In genomic region chr15:75205064-75205395, GRCh38 we compare ENCODE assay signal across 13 cellular contexts. TPM values are rescaled to one million over a fixed set of nuclear protein-coding genes. Genes with fewer than 3 reads are reported as not detected.
A peak's percentile ranks its signal among the peaks of the same experiment; 100 is the strongest.
DNase-seq lines count a peak whose midpoint lies in the region; ATAC-seq, FAIRE-seq and TF ChIP-seq lines count a peak whose summit lies in the region.
"Had no signal": no experiment of that assay in that cellular context is flagged by ENCODE, and none has a peak within 500 bp of the region (broad histone marks: within the 10 kb centered on the region; RNA-seq: fewer than 3 reads in every experiment).

No MANE protein-coding gene starts in this region.

- TF ChIP-seq CTCF in Loucy (conservative IDR thresholded peaks at IDR 0.05; ENCODE audit: low read length) = no peak
- no peak for TF ChIP-seq CTCF in GM12878 (IDR thresholded peaks at IDR 0.05 in 2 of 3, conservative IDR thresholded peaks at IDR 0.05 in 1 of 3; ENCODE audit: control insufficient read depth in 2 of 3, extremely low read depth in 1 of 3, insufficient read depth in 1 of 3, low read depth in 3 of 3, low read length in 3 of 3)

- H3K9ac ChIP-seq in Loucy (ENCODE audit: low read depth, low read length, poor library complexity, severe bottlenecking) (peak overlapping the region; percentile 27), GM12878 (ENCODE audit: control insufficient read depth, insufficient read depth, low read length) (peak overlapping the region; percentile 48), trophoblast cell (ENCODE audit: low read length) (no peak overlapping the region)

- H2BK12ac ChIP-seq in trophoblast cell (ENCODE audit: low read length) = no peak overlapping the region

- SMC1A ChIA-PET in GM12878 (lab: Charles Lee; ENCODE audit: uncharacterized antibody, unreplicated experiment) = interaction anchor here (1.2 to 5.0 kb wide), 12 partner anchors 14 to 197 kb away, joined by 4 to 49 read pairs (median 8); no protein-coding TSS in a partner anchor

- H3K27ac Mint-ChIP-seq in activated CD4-positive, alpha-beta T cell treated with anti-CD3 and anti-CD28 coated beads, Interleukin-2, amount 10 ng/mL, durations not matched to agents 24 days and 14 days = peak overlapping the region; percentile 90

- no peak overlapping the region for H3K23ac ChIP-seq in trophoblast cell (ENCODE audit: low read length)

- H3K36me3 ChIP-seq in Loucy (ENCODE audit: insufficient read depth, low read length) (peaks cover 46% of the 10 kb centered on the region), GM12878 (ENCODE audit: control insufficient read depth in 2 of 2, insufficient read depth in 2 of 2, low read length in 1 of 2) (peaks cover 39 to 46% of the 10 kb centered on the region in 2 experiments), trophoblast cell (ENCODE audit: control insufficient read depth in 1 of 2, insufficient read depth in 2 of 2, low read length in 2 of 2) (peaks cover 29 to 42% of the 10 kb centered on the region in 2 experiments)

- peaks cover 98% of the 10 kb centered on the region for H3K79me2 ChIP-seq in Loucy (ENCODE audit: insufficient read depth, low read length)
- peaks cover 99% of the 10 kb centered on the region for H3K79me2 ChIP-seq in GM12878 (ENCODE audit: control insufficient read depth, insufficient read depth, low read length)
- peaks cover 14% of the 10 kb centered on the region for H3K79me2 ChIP-seq in trophoblast cell (ENCODE audit: control insufficient read depth, insufficient read depth, low read length, poor library complexity)

- H3K4me1 ChIP-seq in Loucy (ENCODE audit: insufficient read depth, low read length, poor library complexity, severe bottlenecking) (peaks cover 58% of the 10 kb centered on the region), GM12878 (ENCODE audit: control insufficient read depth, insufficient read depth, low read length) (peaks cover 27% of the 10 kb centered on the region), trophoblast cell (ENCODE audit: control insufficient read depth in 1 of 2, insufficient read depth in 2 of 2, low read length in 2 of 2) (peaks cover 18 to 23% of the 10 kb centered on the region in 2 experiments)

- H3K4me2 ChIP-seq in Loucy (ENCODE audit: low read depth, low read length, poor library complexity, severe bottlenecking) = peak overlapping the region; percentile 88
- peak overlapping the region; percentile 75 for H3K4me2 ChIP-seq in GM12878 (ENCODE audit: control insufficient read depth, insufficient read depth)
- H3K4me2 ChIP-seq in trophoblast cell (ENCODE audit: low read length) = no peak overlapping the region

- H2BK120ac ChIP-seq in trophoblast cell (ENCODE audit: insufficient read depth, low read length, poor library complexity) = no peak overlapping the region

- H3K79me1 ChIP-seq in trophoblast cell (ENCODE audit: low read length) = peaks cover 20% of the 10 kb centered on the region

- H2BK5ac ChIP-seq in trophoblast cell (ENCODE audit: low read depth, low read length, poor library complexity) = no peak overlapping the region

- no peak overlapping the region for H3K18ac ChIP-seq in trophoblast cell (ENCODE audit: low read length)

- peaks cover 46% of the 10 kb centered on the region for H3K4me1 Mint-ChIP-seq in activated CD4-positive, alpha-beta T cell treated with anti-CD3 and anti-CD28 coated beads, Interleukin-2, amount 10 ng/mL, durations not matched to agents 24 days and 14 days

- WGBS in GM12878 (ENCODE audit: insufficient coverage, insufficient replicate concordance, low lambda C conversion rate, missing lambda C conversion rate) = 31% methylated on average over 3 of the region's 3 CpGs
- WGBS in trophoblast cell (ENCODE audit: extremely low coverage, insufficient coverage, insufficient read length) = no CpG with 5 or more reads among the region's 3 CpGs

- H3K9me3 Mint-ChIP-seq in activated CD4-positive, alpha-beta T cell treated with anti-CD3 and anti-CD28 coated beads, Interleukin-2, amount 10 ng/mL, durations not matched to agents 24 days and 14 days = no peaks in the 10 kb centered on the region

- no peak for DNase-seq in activated CD4-positive, alpha-beta T cell treated with anti-CD3 and anti-CD28 coated beads, Interleukin-2, amount 10 ng/mL, durations not matched to agents 24 days and 14 days
- no peak for DNase-seq in activated CD4-positive, alpha-beta T cell treated with anti-CD3 and anti-CD28 coated beads for 4 hours
- DNase-seq in GM12878 (ENCODE audit: low read depth, low spot score) = no peak
- DNase-seq in trophoblast cell = no peak
- no peak for DNase-seq in NCI-H748 (lab: John Stamatoyannopoulos, UW; ENCODE audit: unreplicated experiment)
- no peak for DNase-seq in head of caudate nucleus
- DNase-seq: NCI-H1436 treated with DMSO at 0.1 percent for 48 hours had no signal

- TF ChIP-seq EP300 in GM12878 (IDR thresholded peaks at IDR 0.05; ENCODE audit: borderline replicate concordance in 1 of 2, control insufficient read depth in 1 of 2, low read depth in 2 of 2, low read length in 2 of 2) = no peak

- peak overlapping the region; percentile 59 for H3K4ac ChIP-seq in trophoblast cell (ENCODE audit: low read depth, low read length)

- no peaks in the 10 kb centered on the region for H3K27me3 Mint-ChIP-seq in activated CD4-positive, alpha-beta T cell treated with anti-CD3 and anti-CD28 coated beads, Interleukin-2, amount 10 ng/mL, durations not matched to agents 24 days and 14 days

- H3K27me3 ChIP-seq in Loucy (ENCODE audit: insufficient read depth, low read length, poor library complexity, severe bottlenecking) (no peaks in the 10 kb centered on the region), GM12878 (replicated peaks in 1 of 2; ENCODE audit: control insufficient read depth in 2 of 2, insufficient read depth in 2 of 2, low read length in 1 of 2) (no peaks in the 10 kb centered on the region), trophoblast cell (ENCODE audit: insufficient read depth, low read length) (no peaks in the 10 kb centered on the region)
- H3K27me3 ChIP-seq: upper lobe of left lung had no signal

- no peak for ATAC-seq in GM12878
- no peak for ATAC-seq in GM19328 (IDR thresholded peaks at IDR 0.05; ENCODE audit: unreplicated experiment)

- no peak overlapping the region for H4K91ac ChIP-seq in trophoblast cell (ENCODE audit: low read depth, low read length)

- intact Hi-C loops in activated CD4-positive, alpha-beta T cell treated with anti-CD3 and anti-CD28 coated beads, Interleukin-2, amount 10 ng/mL, durations not matched to agents 24 days and 14 days (cut with micrococcal nuclease) = no loop called here
- intact Hi-C loops in GM12878 (cut with micrococcal nuclease; ENCODE audit: unreplicated experiment) = loop anchor here (2.0 kb wide), 1 partner anchor 110 kb away; no protein-coding TSS in a partner anchor
- intact Hi-C loops in head of caudate nucleus (cut with DNase I) = loop anchor here (2.0 kb wide), 1 partner anchor 174 kb away; no protein-coding TSS in a partner anchor

- peaks cover 85% of the 10 kb centered on the region for H4K20me1 ChIP-seq in Loucy (ENCODE audit: insufficient read depth, low read length, poor library complexity, severe bottlenecking)
- peaks cover 43% of the 10 kb centered on the region for H4K20me1 ChIP-seq in GM12878 (ENCODE audit: control insufficient read depth, insufficient read depth)

- no TSS peak for BruUV-seq in GM12878 (replicated peaks; lab: Mats Ljungman, UMichigan)

- H4K12ac ChIP-seq in trophoblast cell (ENCODE audit: low read depth, low read length) = no peak overlapping the region

- H2AFZ ChIP-seq in Loucy (ENCODE audit: low read length) = no peak overlapping the region
- H2AFZ ChIP-seq in GM12878 (ENCODE audit: control insufficient read depth, low read depth, low read length) = no peak overlapping the region
- no peak overlapping the region for H2AFZ ChIP-seq in trophoblast cell (ENCODE audit: insufficient read depth, low read length, poor library complexity)

- no peak overlapping the region for H2AK5ac ChIP-seq in trophoblast cell (ENCODE audit: low read length)

- H3K9me2 ChIP-seq in Loucy (replicated peaks; ENCODE audit: low read depth, low read length) = no peaks in the 10 kb centered on the region

- POLR2A ChIA-PET in GM12878 (lab: Charles Lee) = interaction anchor here (0.6 to 4.0 kb wide), 5 partner anchors 14 to 168 kb away, joined by 3 to 51 read pairs (median 5); no protein-coding TSS in a partner anchor

- no peak overlapping the region for H3K14ac ChIP-seq in trophoblast cell (ENCODE audit: low read length)

- TF ChIP-seq RAD21 in GM12878 (IDR thresholded peaks at IDR 0.05; ENCODE audit: insufficient read depth, low read depth, low read length) = no peak

- peak overlapping the region; percentile 94 for H3K4me3 Mint-ChIP-seq in activated CD4-positive, alpha-beta T cell treated with anti-CD3 and anti-CD28 coated beads, Interleukin-2, amount 10 ng/mL, durations not matched to agents 24 days and 14 days

- in situ Hi-C loops in GM12878 (cut with MboI) = no loop called here

- H3F3A ChIP-seq in Loucy (ENCODE audit: low read depth) = no peaks in the 10 kb centered on the region

- no peak for TF ChIP-seq POLR2A in GM12878 (IDR thresholded peaks at IDR 0.05; ENCODE audit: low read depth, low read length)

- peaks cover 40% of the 10 kb centered on the region for H3K36me3 Mint-ChIP-seq in activated CD4-positive, alpha-beta T cell treated with anti-CD3 and anti-CD28 coated beads, Interleukin-2, amount 10 ng/mL, durations not matched to agents 24 days and 14 days (ENCODE audit: low read depth)

- H3K9me3 ChIP-seq in Loucy (ENCODE audit: insufficient read depth, low read depth, low read length) (no peaks in the 10 kb centered on the region), GM12878 (replicated peaks; ENCODE audit: control insufficient read depth, insufficient read depth, low read length) (no peaks in the 10 kb centered on the region), trophoblast cell (ENCODE audit: insufficient read depth, low read depth, low read length) (peaks cover 3% of the 10 kb centered on the region)
- H3K9me3 ChIP-seq: upper lobe of left lung had no signal

- RAD21 ChIA-PET in GM12878 (lab: Charles Lee; ENCODE audit: unreplicated experiment) = interaction anchor here (1.0 to 3.2 kb wide), 14 partner anchors 14 to 182 kb away, joined by 3 to 65 read pairs (median 12); partner anchors contain the start of gene PPCDC

- peak overlapping the region; percentile 14; the same call in 1 of the 2 replicates for H3K27ac ChIP-seq in GM12878 (ENCODE audit: control insufficient read depth, insufficient read depth)
- no peak overlapping the region for H3K27ac ChIP-seq in trophoblast cell (ENCODE audit: low read depth, low read length)

- no peak for FAIRE-seq in GM12878 (lab: Jason Lieb, UNC)
- FAIRE-seq: islet of Langerhans had no signal

- H4K8ac ChIP-seq in trophoblast cell (ENCODE audit: low read depth, low read length) = no peak overlapping the region

- H3K4me3 ChIP-seq in Loucy (ENCODE audit: low read length, poor library complexity, severe bottlenecking) (peak overlapping the region; percentile 76), GM12878 (peak overlapping the region; percentile 75), trophoblast cell (ENCODE audit: low read depth, low read length) (no peak overlapping the region)

- CTCF ChIA-PET in GM12878 (lab: Yijun Ruan, JAX) = interaction anchor here (1.0 to 7.5 kb wide), 10 partner anchors 10 to 303 kb away, joined by 4 to 95 read pairs (median 8); partner anchors contain the start of gene PPCDC

RNA-seq across cellular contexts. Expression of gene C15orf39, which starts 3.3 kb away (rescaled TPM):
- 43.2 and 43.9 TPM in 2 replicates for total RNA-seq in activated CD4-positive, alpha-beta T cell treated with anti-CD3 and anti-CD28 coated beads, Interleukin-2, amount 10 ng/mL, durations not matched to agents 24 days and 14 days
- 108 and 121 TPM in 2 replicates for total RNA-seq in GM12878 (2013; cell fraction: nucleolus; rRNA removed)
- total RNA-seq in GM12878 (2014; rRNA removed) = 38.5 and 48.8 TPM in 2 replicates
- total RNA-seq in GM12878 (2014; rRNA removed; fragmentation: Illumina TruSeq; extraction: Trizol) = 15.2 and 18.1 TPM in 2 replicates
- 128 and 139 TPM in 2 replicates for total RNA-seq in GM12878 (2021)
- polyA plus RNA-seq in GM12878 (2011; ENCODE audit: low read depth) = 33.7 TPM
- 3.2 and 10.2 TPM in 2 replicates for polyA plus RNA-seq in GM12878 (2011; rRNA removed)
- polyA plus RNA-seq in GM12878 (2011; cell fraction: cytosol; rRNA removed) = 15.1 and 18.0 TPM in 2 replicates
- 44.7 and 61.7 TPM in 2 replicates for polyA plus RNA-seq in GM12878 (2011; cell fraction: nucleus; rRNA removed)
- polyA plus RNA-seq in GM12878 (2012) = 64.9 and 75.4 TPM in 2 replicates
- polyA plus RNA-seq in GM12878 (2014; fragmentation: Illumina TruSeq; extraction: Trizol) = 10.5 and 31.2 TPM in 2 replicates
- 1 to 10 TPM; 2.3 to 4.9 TPM for polyA plus RNA-seq in GM12878 (2014; fragmentation: Nextera tagmentation; extraction: Ambion mirVana)
- polyA plus RNA-seq in GM12878 (2014; rRNA removed) = 40.6 and 54.3 TPM in 2 replicates
- 10 to 100 TPM; 34.7 to 39.0 TPM for polyA plus RNA-seq in GM12878 (2016; fragmentation: Nextera tagmentation; extraction: Ambion mirVana)
- 29.1 and 50.3 TPM in 2 replicates for polyA minus RNA-seq in GM12878 (2011; rRNA and poly(A)+ RNA removed)
- 37.0 and 37.7 TPM in 2 replicates for polyA minus RNA-seq in GM12878 (2011; cell fraction: cytosol; rRNA and poly(A)+ RNA removed)
- 39.8 and 79.0 TPM in 2 replicates for polyA minus RNA-seq in GM12878 (2011; cell fraction: nucleus; rRNA and poly(A)+ RNA removed)
- polyA plus RNA-seq in trophoblast cell (2013) = 9.6 and 9.8 TPM in 2 replicates

RNA-seq across cellular contexts. Expression of gene GOLGA6C, which starts 53.1 kb away (rescaled TPM):
- not detected in 2 replicates for total RNA-seq in activated CD4-positive, alpha-beta T cell treated with anti-CD3 and anti-CD28 coated beads, Interleukin-2, amount 10 ng/mL, durations not matched to agents 24 days and 14 days
- total RNA-seq in GM12878 (2013; cell fraction: nucleolus; rRNA removed) = not detected in 2 replicates
- total RNA-seq in GM12878 (2014; rRNA removed) = not detected in 2 replicates
- total RNA-seq in GM12878 (2014; rRNA removed; fragmentation: Illumina TruSeq; extraction: Trizol) = not detected in 2 replicates
- total RNA-seq in GM12878 (2021) = not detected in 2 replicates
- not detected for polyA plus RNA-seq in GM12878 (2011; ENCODE audit: low read depth)
- polyA plus RNA-seq in GM12878 (2011; rRNA removed) = not detected in 2 replicates
- polyA plus RNA-seq in GM12878 (2011; cell fraction: cytosol; rRNA removed) = 0.03 TPM in 1 of 2 replicates, not detected in the other
- not detected in 2 replicates for polyA plus RNA-seq in GM12878 (2011; cell fraction: nucleus; rRNA removed)
- polyA plus RNA-seq in GM12878 (2012) = 0.08 TPM in 1 of 2 replicates, not detected in the other
- polyA plus RNA-seq in GM12878 (2014; fragmentation: Illumina TruSeq; extraction: Trizol) = not detected in 2 replicates
- not detected for polyA plus RNA-seq in GM12878 (2014; fragmentation: Nextera tagmentation; extraction: Ambion mirVana)
- polyA plus RNA-seq in GM12878 (2014; rRNA removed) = not detected in 2 replicates
- polyA plus RNA-seq in GM12878 (2016; fragmentation: Nextera tagmentation; extraction: Ambion mirVana) = not detected
- polyA minus RNA-seq in GM12878 (2011; rRNA and poly(A)+ RNA removed) = not detected in 2 replicates
- polyA minus RNA-seq in GM12878 (2011; cell fraction: cytosol; rRNA and poly(A)+ RNA removed) = not detected in 2 replicates
- polyA minus RNA-seq in GM12878 (2011; cell fraction: nucleus; rRNA and poly(A)+ RNA removed) = not detected in 2 replicates
- polyA plus RNA-seq in trophoblast cell (2013) = 0.03 and 0.06 TPM in 2 replicates
- total RNA-seq: HT1080, skeletal muscle tissue, upper lobe of left lung had no signal
